In genomic region chr3:11379238-11379823, GRCh38 we compare ENCODE assay signal across 1 cellular context.
TF ChIP-seq lines count a peak whose summit lies in the region.

No MANE protein-coding gene starts in this region.

TF ChIP-seq in WTC11, 78 proteins besides CTCF, POLR2A, EP300 and RAD21 (continued from another document):
- TF ChIP-seq ZNF425 (CRISPR knock-in tag; conservative IDR thresholded peaks at IDR 0.05): no peak
- no peak for TF ChIP-seq SMAD3 (CRISPR knock-in tag; IDR thresholded peaks at IDR 0.05; ENCODE audit: borderline replicate concordance)
- TF ChIP-seq RORB (CRISPR knock-in tag; IDR thresholded peaks at IDR 0.05): no peak
